9 cellular contexts compared by ENCODE assay signal in genomic region chr10:50992972-50993766, GRCh38.
DNase-seq lines count a peak whose midpoint lies in the region; ATAC-seq, FAIRE-seq and TF ChIP-seq lines count a peak whose summit lies in the region.
"Had no signal": no experiment of that assay in that cellular context is flagged by ENCODE, and none has a peak within 500 bp of the region (broad histone marks: within the 10 kb centered on the region; RNA-seq: fewer than 3 reads in every experiment).

No MANE protein-coding gene starts in this region.

- TF ChIP-seq CTCF in astrocyte (IDR thresholded peaks at IDR 0.05; ENCODE audit: insufficient read depth, low read depth, low read length) (no peak), gastrocnemius medialis (IDR thresholded peaks at IDR 0.05 in 4 of 5, conservative IDR thresholded peaks at IDR 0.05 in 1 of 5) (no peak)

- no peak overlapping the region for H2AFZ ChIP-seq in astrocyte (ENCODE audit: low read depth, low read length)

- H4K20me1 ChIP-seq in astrocyte (ENCODE audit: insufficient read depth, low read length) = no peaks in the 10 kb centered on the region

- intact Hi-C loops in gastrocnemius medialis (cut with DNase I; ENCODE audit: low total_unique reads) = loop anchor here (5.0 kb wide), 3 partner anchors 704 to 1264 kb away; partner anchors contain the start of gene CSTF2T

- FAIRE-seq in astrocyte (lab: Jason Lieb, UNC) = peak; percentile 37

- no peak for TF ChIP-seq POLR2A in gastrocnemius medialis (IDR thresholded peaks at IDR 0.05)

- H3K9ac ChIP-seq in astrocyte (ENCODE audit: low read length) (peak overlapping the region; percentile 89), iPS-20b (ENCODE audit: low read depth, low read length) (peak overlapping the region; percentile 27; the same call in 1 of the 2 replicates)

- peak overlapping the region; percentile 74 for H3K27ac ChIP-seq in astrocyte (ENCODE audit: low read depth, low read length)
- no peak overlapping the region for H3K27ac ChIP-seq in iPS-20b (ENCODE audit: low read length)
- H3K27ac ChIP-seq in gastrocnemius medialis = peak overlapping the region; percentile 96 to 99 (median 98)

- peaks cover 4% of the 10 kb centered on the region for H3K79me2 ChIP-seq in astrocyte (ENCODE audit: insufficient read depth, low read length)

- H3K27ac Mint-ChIP-seq in astrocyte (ENCODE audit: unreplicated experiment) = peak overlapping the region; percentile 41
- no peak overlapping the region for H3K27ac Mint-ChIP-seq in stimulated activated effector memory CD8-positive, alpha-beta T cell treated with anti-CD3 and anti-CD28 coated beads, Interleukin-12 subunit alpha, Interleukin-12 subunit beta, amount 100 ng/mL, for 72 hours

- H3K27me3 ChIP-seq in astrocyte (ENCODE audit: insufficient read depth, low read length) (peaks cover 4% of the 10 kb centered on the region), iPS-20b (ENCODE audit: insufficient read depth, low read length) (peaks cover 55% of the 10 kb centered on the region), gastrocnemius medialis (no peaks in the 10 kb centered on the region)

- peak overlapping the region; percentile 70 for H3K4me3 ChIP-seq in astrocyte (ENCODE audit: insufficient read depth, low read depth, low read length)
- H3K4me3 ChIP-seq in iPS-20b (ENCODE audit: low read length) = peak overlapping the region; percentile 72
- peak overlapping the region; percentile 77 to 97 (median 83) for H3K4me3 ChIP-seq in gastrocnemius medialis

- H3K4me1 ChIP-seq in astrocyte (ENCODE audit: insufficient read depth, low read length) (peaks cover 8% of the 10 kb centered on the region), iPS-20b (ENCODE audit: insufficient read depth, low read length) (peaks cover 3% of the 10 kb centered on the region; the same call in 1 of the 2 replicates), gastrocnemius medialis (peaks cover 33 to 38% of the 10 kb centered on the region in 2 donors)

- peaks cover 3% of the 10 kb centered on the region for H3K27me3 Mint-ChIP-seq in astrocyte (ENCODE audit: low read depth, unreplicated experiment)

- H3K36me3 ChIP-seq in astrocyte (ENCODE audit: insufficient read depth, low read length) (no peaks in the 10 kb centered on the region), iPS-20b (ENCODE audit: insufficient read depth, low read depth, low read length) (no peaks in the 10 kb centered on the region), gastrocnemius medialis (no peaks in the 10 kb centered on the region)

- in situ Hi-C loops in gastrocnemius medialis (cut with MboI; ENCODE audit: low sequenced_read_pairs in 4 of 4) = loop anchor here in 2 of 4 donors (10.0 to 25.0 kb wide), 3 partner anchors 1219 to 1494 kb away; no protein-coding TSS in a partner anchor

- no peak for ATAC-seq in gastrocnemius medialis
- no peak for ATAC-seq in stimulated activated effector memory CD8-positive, alpha-beta T cell treated with anti-CD3 and anti-CD28 coated beads, Interleukin-12 subunit alpha, Interleukin-12 subunit beta, amount 100 ng/mL, for 72 hours

- peak overlapping the region; percentile 88 for H3K4me3 Mint-ChIP-seq in astrocyte (ENCODE audit: unreplicated experiment)
- H3K4me3 Mint-ChIP-seq in stimulated activated effector memory CD8-positive, alpha-beta T cell treated with anti-CD3 and anti-CD28 coated beads, Interleukin-12 subunit alpha, Interleukin-12 subunit beta, amount 100 ng/mL, for 72 hours = no peak overlapping the region

- DNase-seq in ELR (ENCODE audit: low read depth) (peak; percentile 30), astrocyte (ENCODE audit: low read depth) (peak; percentile 52), gastrocnemius medialis (peak in 1 of 2 donors; percentile 19), HuH-7.5 (ENCODE audit: low spot score) (no peak), NCI-H748 treated with DMSO at 0.1 percent for 48 hours (lab: John Stamatoyannopoulos, UW) (no peak), NCI-H2171 (lab: John Stamatoyannopoulos, UW) (no peak)
- no peak for DNase-seq in stimulated activated effector memory CD8-positive, alpha-beta T cell treated with anti-CD3 and anti-CD28 coated beads, Interleukin-12 subunit alpha, Interleukin-12 subunit beta, amount 100 ng/mL, for 72 hours (ENCODE audit: low spot score in 2 of 2)
- DNase-seq: DND-41 had no signal

- H3K4me2 ChIP-seq in astrocyte (ENCODE audit: low read length) = peak overlapping the region; percentile 91

- H3K36me3 Mint-ChIP-seq in astrocyte (ENCODE audit: low read depth, unreplicated experiment) = no peaks in the 10 kb centered on the region
- no peaks in the 10 kb centered on the region for H3K36me3 Mint-ChIP-seq in stimulated activated effector memory CD8-positive, alpha-beta T cell treated with anti-CD3 and anti-CD28 coated beads, Interleukin-12 subunit alpha, Interleukin-12 subunit beta, amount 100 ng/mL, for 72 hours

- H3K9me3 Mint-ChIP-seq in astrocyte (ENCODE audit: unreplicated experiment) = no peaks in the 10 kb centered on the region
- no peaks in the 10 kb centered on the region for H3K9me3 Mint-ChIP-seq in stimulated activated effector memory CD8-positive, alpha-beta T cell treated with anti-CD3 and anti-CD28 coated beads, Interleukin-12 subunit alpha, Interleukin-12 subunit beta, amount 100 ng/mL, for 72 hours

- peaks cover 12% of the 10 kb centered on the region for H3K4me1 Mint-ChIP-seq in astrocyte (ENCODE audit: low read depth, unreplicated experiment)
- H3K4me1 Mint-ChIP-seq in stimulated activated effector memory CD8-positive, alpha-beta T cell treated with anti-CD3 and anti-CD28 coated beads, Interleukin-12 subunit alpha, Interleukin-12 subunit beta, amount 100 ng/mL, for 72 hours = peaks cover 5% of the 10 kb centered on the region

- H3K9me3 ChIP-seq in astrocyte (ENCODE audit: insufficient read depth, low read depth, low read length) (no peaks in the 10 kb centered on the region), iPS-20b (ENCODE audit: insufficient read depth, low read depth, low read length) (no peaks in the 10 kb centered on the region), gastrocnemius medialis (no peaks in the 10 kb centered on the region)

Comparison
In these comparisons a context has a peak if more than half of its experiments do, and no peak if none do; other contexts are left out.
1. DNase-seq: peak in ELR (single experiment) and astrocyte (single experiment); none in HuH-7.5 (single experiment), NCI-H748 treated with DMSO at 0.1 percent for 48 hours (single experiment), NCI-H2171 (single experiment) and stimulated activated effector memory CD8-positive, alpha-beta T cell treated with anti-CD3 and anti-CD28 coated beads, Interleukin-12 subunit alpha, Interleukin-12 subunit beta, amount 100 ng/mL, for 72 hours (0 of 2).
2. Peak in every context shown above with its lines, with median percentiles within 50 percentile points of each other: H3K4me3 ChIP-seq.